ENCODE assay signal across 28 cellular contexts in genomic region chr5:58412081-58412480, GRCh38. TPM values are rescaled to one million over a fixed set of nuclear protein-coding genes. Genes with fewer than 3 reads are reported as not detected.
DNase-seq lines count a peak whose midpoint lies in the region; TF ChIP-seq lines count a peak whose summit lies in the region.
"Had no signal": no experiment of that assay in that cellular context is flagged by ENCODE, and none has a peak within 500 bp of the region (broad histone marks: within the 10 kb centered on the region; RNA-seq: fewer than 3 reads in every experiment).

No MANE protein-coding gene starts in this region.

- peaks cover 46% of the 10 kb centered on the region for H3K4me1 ChIP-seq in mammary epithelial cell (ENCODE audit: insufficient read depth, low read length)
- H3K4me1 ChIP-seq in breast epithelium, result no peaks in the 10 kb centered on the region
- peaks cover 0 to 3% of the 10 kb centered on the region in 2 donors for H3K4me1 ChIP-seq in esophagus (ENCODE audit: control insufficient read depth in 2 of 2, insufficient read depth in 2 of 2, low read length in 1 of 2)
- peaks cover 9 to 16% of the 10 kb centered on the region in 2 experiments for H3K4me1 ChIP-seq in trophoblast cell (ENCODE audit: control insufficient read depth in 1 of 2, insufficient read depth in 2 of 2, low read length in 2 of 2)
- H3K4me1 ChIP-seq in CD4-positive, alpha-beta memory T cell (ENCODE audit: insufficient read depth, low read length), result no peaks in the 10 kb centered on the region
- no peaks in the 10 kb centered on the region for H3K4me1 ChIP-seq in adrenal gland (replicated peaks in 1 of 2)
- H3K4me1 ChIP-seq: BE2C had no signal

- H3K4me3 Mint-ChIP-seq in CD4-positive, alpha-beta memory T cell, result no peak overlapping the region
- H3K4me3 Mint-ChIP-seq in activated CD4-positive, alpha-beta T cell treated with anti-CD3 and anti-CD28 coated beads, Interleukin-2, amount 10 ng/mL, durations not matched to agents 24 days and 14 days, result no peak overlapping the region
- H3K4me3 Mint-ChIP-seq: CD14-positive monocyte had no signal

- H3K9me3 Mint-ChIP-seq in CD4-positive, alpha-beta memory T cell, result no peaks in the 10 kb centered on the region
- no peaks in the 10 kb centered on the region for H3K9me3 Mint-ChIP-seq in activated CD4-positive, alpha-beta T cell treated with anti-CD3 and anti-CD28 coated beads, Interleukin-2, amount 10 ng/mL, durations not matched to agents 24 days and 14 days
- H3K9me3 Mint-ChIP-seq: CD14-positive monocyte had no signal

- no peaks in the 10 kb centered on the region for H3K27me3 ChIP-seq in mammary epithelial cell (ENCODE audit: insufficient read depth, low read length)
- no peaks in the 10 kb centered on the region for H3K27me3 ChIP-seq in breast epithelium
- H3K27me3 ChIP-seq in esophagus (ENCODE audit: control insufficient read depth in 1 of 2, insufficient read depth in 2 of 2, low read length in 2 of 2), result no peaks in the 10 kb centered on the region
- no peaks in the 10 kb centered on the region for H3K27me3 ChIP-seq in trophoblast cell (ENCODE audit: insufficient read depth, low read length)
- H3K27me3 ChIP-seq in CD4-positive, alpha-beta memory T cell (ENCODE audit: insufficient read depth, low read length), result peaks cover 3% of the 10 kb centered on the region
- no peaks in the 10 kb centered on the region for H3K27me3 ChIP-seq in adrenal gland
- H3K27me3 ChIP-seq: BE2C, MG63, SJSA1 had no signal

- no peaks in the 10 kb centered on the region for H3K79me2 ChIP-seq in mammary epithelial cell (ENCODE audit: insufficient read depth, low read length)
- H3K79me2 ChIP-seq in trophoblast cell (ENCODE audit: control insufficient read depth, insufficient read depth, low read length, poor library complexity), result no peaks in the 10 kb centered on the region

- no peak overlapping the region for H4K12ac ChIP-seq in trophoblast cell (ENCODE audit: low read depth, low read length)

- dilution Hi-C loops in mammary epithelial cell (cut with HindIII; ENCODE audit: low sequenced_read_pairs), result no loop called here

- H3K4me3 ChIP-seq in mammary epithelial cell (replicated peaks in 1 of 3; ENCODE audit: insufficient read depth in 1 of 3, low read depth in 2 of 3, low read length in 3 of 3) (no peak overlapping the region), breast epithelium (no peak overlapping the region), esophagus (ENCODE audit: low read depth in 1 of 2, low read length in 2 of 2) (no peak overlapping the region), trophoblast cell (ENCODE audit: low read depth, low read length) (no peak overlapping the region), adrenal gland (no peak overlapping the region)
- H3K4me3 ChIP-seq in CD4-positive, alpha-beta memory T cell (ENCODE audit: low read length in 2 of 2), result no peak overlapping the region
- H3K4me3 ChIP-seq: GM12878, GM23248, MG63, SJSA1 had no signal

- CTCF ChIA-PET in mammary epithelial cell (lab: Charles Lee; ENCODE audit: low non-redundant PET), result no interaction called here
- CTCF ChIA-PET in CD4-positive, alpha-beta memory T cell (lab: Charles Lee; ENCODE audit: partially characterized antibody), result no interaction called here

- no peak overlapping the region for H3K4ac ChIP-seq in trophoblast cell (ENCODE audit: low read depth, low read length)

- no peak overlapping the region for H3K23ac ChIP-seq in trophoblast cell (ENCODE audit: low read length)

- H3K27me3 Mint-ChIP-seq in CD4-positive, alpha-beta memory T cell, result peaks cover 12 to 20% of the 10 kb centered on the region in 2 donors
- H3K27me3 Mint-ChIP-seq in activated CD4-positive, alpha-beta T cell treated with anti-CD3 and anti-CD28 coated beads, Interleukin-2, amount 10 ng/mL, durations not matched to agents 24 days and 14 days, result peaks cover 7% of the 10 kb centered on the region

- H3K36me3 Mint-ChIP-seq in CD4-positive, alpha-beta memory T cell, result no peaks in the 10 kb centered on the region
- H3K36me3 Mint-ChIP-seq in activated CD4-positive, alpha-beta T cell treated with anti-CD3 and anti-CD28 coated beads, Interleukin-2, amount 10 ng/mL, durations not matched to agents 24 days and 14 days (ENCODE audit: low read depth), result no peaks in the 10 kb centered on the region
- H3K36me3 Mint-ChIP-seq: CD14-positive monocyte had no signal

- H3K14ac ChIP-seq in trophoblast cell (ENCODE audit: low read length), result no peak overlapping the region

- no peak overlapping the region for H2AK5ac ChIP-seq in trophoblast cell (ENCODE audit: low read length)

- no peak overlapping the region for H2BK5ac ChIP-seq in trophoblast cell (ENCODE audit: low read depth, low read length, poor library complexity)

- H4K8ac ChIP-seq in trophoblast cell (ENCODE audit: low read depth, low read length), result no peak overlapping the region

- H3K27ac Mint-ChIP-seq in CD4-positive, alpha-beta memory T cell, result no peak overlapping the region
- no peak overlapping the region for H3K27ac Mint-ChIP-seq in activated CD4-positive, alpha-beta T cell treated with anti-CD3 and anti-CD28 coated beads, Interleukin-2, amount 10 ng/mL, durations not matched to agents 24 days and 14 days

- H3K79me1 ChIP-seq in trophoblast cell (ENCODE audit: low read length), result peaks cover 11% of the 10 kb centered on the region

- peak overlapping the region; percentile 8 for H3K4me2 ChIP-seq in mammary epithelial cell (ENCODE audit: insufficient read depth, low read depth, low read length)
- no peak overlapping the region for H3K4me2 ChIP-seq in trophoblast cell (ENCODE audit: low read length)

- H3K18ac ChIP-seq in trophoblast cell (ENCODE audit: low read length), result no peak overlapping the region

- peak overlapping the region; percentile 13 for H2AFZ ChIP-seq in mammary epithelial cell (ENCODE audit: low read depth, low read length)
- no peak overlapping the region for H2AFZ ChIP-seq in trophoblast cell (ENCODE audit: insufficient read depth, low read length, poor library complexity)
- H2AFZ ChIP-seq: GM23248 had no signal

- H2BK120ac ChIP-seq in trophoblast cell (ENCODE audit: insufficient read depth, low read length, poor library complexity), result no peak overlapping the region

- TF ChIP-seq CTCF in mammary epithelial cell (conservative IDR thresholded peaks at IDR 0.05 in 1 of 2, IDR thresholded peaks at IDR 0.05 in 1 of 2; ENCODE audit: extremely low read depth in 1 of 2, insufficient read depth in 1 of 2, low read depth in 1 of 2, low read length in 2 of 2), result no peak
- no peak for TF ChIP-seq CTCF in breast epithelium (IDR thresholded peaks at IDR 0.05)
- no peak for TF ChIP-seq CTCF in adrenal gland (IDR thresholded peaks at IDR 0.05)

- intact Hi-C loops in mammary epithelial cell (cut with micrococcal nuclease) (no loop called here), breast epithelium (cut with DNase I; ENCODE audit: low total_unique reads) (no loop called here), adrenal gland (cut with DNase I) (no loop called here)
- intact Hi-C loops in CD4-positive, alpha-beta memory T cell (cut with micrococcal nuclease), result no loop called here
- intact Hi-C loops in activated CD4-positive, alpha-beta T cell treated with anti-CD3 and anti-CD28 coated beads, Interleukin-2, amount 10 ng/mL, durations not matched to agents 24 days and 14 days (cut with micrococcal nuclease), result no loop called here

- no peak overlapping the region for H3K27ac ChIP-seq in mammary epithelial cell (ENCODE audit: insufficient read depth, low read depth, low read length)
- H3K27ac ChIP-seq in breast epithelium, result no peak overlapping the region
- peak overlapping the region; percentile 69 to 72 for H3K27ac ChIP-seq in esophagus (ENCODE audit: low read depth in 2 of 2, low read length in 1 of 2)
- H3K27ac ChIP-seq in trophoblast cell (ENCODE audit: low read depth, low read length), result no peak overlapping the region
- H3K27ac ChIP-seq in CD4-positive, alpha-beta memory T cell (ENCODE audit: low read depth, low read length), result no peak overlapping the region
- H3K27ac ChIP-seq in adrenal gland, result no peak overlapping the region
- H3K27ac ChIP-seq: 22Rv1, GM23248, SJSA1 had no signal

- POLR2A ChIA-PET in CD4-positive, alpha-beta memory T cell (lab: Charles Lee; ENCODE audit: partially characterized antibody), result no interaction called here

- no peaks in the 10 kb centered on the region for H3K4me1 Mint-ChIP-seq in CD4-positive, alpha-beta memory T cell
- no peaks in the 10 kb centered on the region for H3K4me1 Mint-ChIP-seq in activated CD4-positive, alpha-beta T cell treated with anti-CD3 and anti-CD28 coated beads, Interleukin-2, amount 10 ng/mL, durations not matched to agents 24 days and 14 days

- H2BK12ac ChIP-seq in trophoblast cell (ENCODE audit: low read length), result peak overlapping the region; percentile 45

- TF ChIP-seq POLR2A in breast epithelium (IDR thresholded peaks at IDR 0.05) (no peak), adrenal gland (IDR thresholded peaks at IDR 0.05) (no peak)

- DNase-seq in mammary epithelial cell (peak; percentile 19), breast epithelium (ENCODE audit: low spot score in 2 of 2) (no peak), trophoblast cell (no peak), T-helper 2 cell (no peak), adrenal gland (no peak)
- no peak for DNase-seq in CD4-positive, alpha-beta memory T cell
- DNase-seq in activated CD4-positive, alpha-beta T cell treated with anti-CD3 and anti-CD28 coated beads, Interleukin-2, amount 10 ng/mL, durations not matched to agents 24 days and 14 days, result no peak
- DNase-seq: ACHN, BE2C, DMS53, EL, GDM1, H7, KG1, MG63, NCI-H1105 treated with DMSO at 0.1 percent for 48 hours, NCI-H146, NCI-H2029, NCI-H2227 treated with DMSO at 0.1 percent for 48 hours, NCI-H526 treated with DMSO at 0.1 percent for 48 hours, Right ventricle myocardium superior, RPMI8226 had no signal

- H3K9me3 ChIP-seq in mammary epithelial cell (replicated peaks; ENCODE audit: insufficient read depth, low read length), result no peaks in the 10 kb centered on the region
- no peaks in the 10 kb centered on the region for H3K9me3 ChIP-seq in breast epithelium
- no peaks in the 10 kb centered on the region for H3K9me3 ChIP-seq in esophagus (ENCODE audit: control insufficient read depth in 2 of 2, insufficient read depth in 1 of 2, low read depth in 1 of 2, low read length in 1 of 2)
- no peaks in the 10 kb centered on the region for H3K9me3 ChIP-seq in trophoblast cell (ENCODE audit: insufficient read depth, low read depth, low read length)
- H3K9me3 ChIP-seq in CD4-positive, alpha-beta memory T cell (ENCODE audit: control insufficient read depth in 1 of 2, low read length in 2 of 2), result no peaks in the 10 kb centered on the region
- no peaks in the 10 kb centered on the region for H3K9me3 ChIP-seq in adrenal gland (replicated peaks in 1 of 3)
- H3K9me3 ChIP-seq: BE2C, MG63, SJSA1 had no signal

- no peaks in the 10 kb centered on the region for H4K20me1 ChIP-seq in mammary epithelial cell (ENCODE audit: insufficient read depth, low read length)

- H3K36me3 ChIP-seq in mammary epithelial cell (ENCODE audit: insufficient read depth, low read length), result no peaks in the 10 kb centered on the region
- no peaks in the 10 kb centered on the region for H3K36me3 ChIP-seq in breast epithelium
- H3K36me3 ChIP-seq in esophagus (ENCODE audit: control insufficient read depth in 2 of 2, insufficient read depth in 2 of 2, low read length in 1 of 2), result peaks cover 0 to 2% of the 10 kb centered on the region in 2 donors
- H3K36me3 ChIP-seq in trophoblast cell (ENCODE audit: control insufficient read depth in 1 of 2, insufficient read depth in 2 of 2, low read length in 2 of 2), result no peaks in the 10 kb centered on the region
- H3K36me3 ChIP-seq in CD4-positive, alpha-beta memory T cell (ENCODE audit: insufficient read depth, low read length), result no peaks in the 10 kb centered on the region
- H3K36me3 ChIP-seq in adrenal gland (replicated peaks in 1 of 2), result no peaks in the 10 kb centered on the region
- H3K36me3 ChIP-seq: BE2C, MG63, SJSA1 had no signal

- in situ Hi-C loops in mammary epithelial cell (cut with MboI; ENCODE audit: low sequenced_read_pairs in 2 of 2), result no loop called here

- no TSS peak for BruUV-seq in mammary epithelial cell (replicated peaks; lab: Mats Ljungman, UMichigan)

- 60% methylated on average over 2 of the region's 2 CpGs for WGBS in mammary epithelial cell (ENCODE audit: low coverage, missing lambda C conversion rate)
- 61% methylated on average over 2 of the region's 2 CpGs for WGBS in esophagus, 2 donors
- no CpG with 5 or more reads among the region's 2 CpGs for WGBS in trophoblast cell (ENCODE audit: extremely low coverage, insufficient coverage, insufficient read length)
- 83 to 90% (median 86%) methylated on average over 2 of the region's 2 CpGs for WGBS in adrenal gland, 4 donors

- no peak overlapping the region for H3K9ac ChIP-seq in mammary epithelial cell (ENCODE audit: insufficient read depth, low read length)
- no peak overlapping the region for H3K9ac ChIP-seq in trophoblast cell (ENCODE audit: low read length)
- H3K9ac ChIP-seq: GM23248 had no signal

- H4K91ac ChIP-seq in trophoblast cell (ENCODE audit: low read depth, low read length), result no peak overlapping the region

RNA-seq across cellular contexts. Expression of gene PLK2, which starts 47.8 kb away (rescaled TPM):
- total RNA-seq in mammary epithelial cell (100 to 1,000 TPM; 336 to 534 TPM), breast epithelium (100 to 1,000 TPM in 2 of 3 donors, 10 to 100 TPM in 1; 29.0 to 384 (median 177) TPM), adrenal gland (10 to 100 TPM; 11.1 to 44.2 (median 20.1) TPM)
- polyA plus RNA-seq in mammary epithelial cell (73.2 TPM), esophagus (10 to 100 TPM; 21.5 to 24.4 TPM), adrenal gland (10 to 100 TPM in 1 of 3 donors, 1 to 10 TPM in 2; 8.5 to 12.2 (median 9.0) TPM)
- polyA minus RNA-seq in mammary epithelial cell, result 301 TPM
- 132 and 133 TPM in 2 replicates for polyA plus RNA-seq in trophoblast cell (2013)
- total RNA-seq in CD4-positive, alpha-beta memory T cell, result 1 to 10 TPM; 6.3 to 8.2 TPM
- 1 to 10 TPM; 2.2 to 6.5 TPM for polyA plus RNA-seq in CD4-positive, alpha-beta memory T cell
- total RNA-seq in activated CD4-positive, alpha-beta T cell treated with anti-CD3 and anti-CD28 coated beads, Interleukin-2, amount 10 ng/mL, durations not matched to agents 24 days and 14 days, result 25.6 and 30.1 TPM in 2 replicates

Comparison
In these comparisons a context has a peak if more than half of its experiments do, and no peak if none do; other contexts are left out.
1. H3K27ac ChIP-seq: peak in esophagus (2 of 2); none in mammary epithelial cell (single experiment), breast epithelium (0 of 2), trophoblast cell (single experiment), CD4-positive, alpha-beta memory T cell (single experiment) and adrenal gland (0 of 5).